ENCODE assay signal across 1 cellular context in the genomic region with DNA sequence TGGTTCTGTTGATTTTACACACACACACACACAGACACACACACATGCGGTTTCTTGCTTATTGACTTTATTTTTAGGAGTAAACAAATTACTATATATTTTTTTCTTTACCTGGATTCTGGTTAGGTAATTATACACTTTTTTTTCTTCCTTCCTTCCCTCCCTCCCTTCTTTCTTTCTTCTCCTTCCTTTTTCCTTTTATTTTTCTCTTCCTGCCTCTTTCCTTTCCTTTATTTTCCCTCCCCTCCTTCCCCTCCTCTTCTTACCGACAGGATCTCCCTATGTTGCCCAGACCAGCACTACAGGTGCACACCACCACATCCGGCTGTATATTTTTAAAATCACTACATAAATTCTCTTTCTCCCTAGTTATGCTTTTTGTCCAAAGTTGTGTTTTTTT.
TF ChIP-seq lines count a peak whose summit lies in the region.

No MANE protein-coding gene starts in this region.

TF ChIP-seq in HEK293, 187 proteins besides CTCF, POLR2A, EP300 and RAD21 (continued from another document):
- TF ChIP-seq, protein P1, sequence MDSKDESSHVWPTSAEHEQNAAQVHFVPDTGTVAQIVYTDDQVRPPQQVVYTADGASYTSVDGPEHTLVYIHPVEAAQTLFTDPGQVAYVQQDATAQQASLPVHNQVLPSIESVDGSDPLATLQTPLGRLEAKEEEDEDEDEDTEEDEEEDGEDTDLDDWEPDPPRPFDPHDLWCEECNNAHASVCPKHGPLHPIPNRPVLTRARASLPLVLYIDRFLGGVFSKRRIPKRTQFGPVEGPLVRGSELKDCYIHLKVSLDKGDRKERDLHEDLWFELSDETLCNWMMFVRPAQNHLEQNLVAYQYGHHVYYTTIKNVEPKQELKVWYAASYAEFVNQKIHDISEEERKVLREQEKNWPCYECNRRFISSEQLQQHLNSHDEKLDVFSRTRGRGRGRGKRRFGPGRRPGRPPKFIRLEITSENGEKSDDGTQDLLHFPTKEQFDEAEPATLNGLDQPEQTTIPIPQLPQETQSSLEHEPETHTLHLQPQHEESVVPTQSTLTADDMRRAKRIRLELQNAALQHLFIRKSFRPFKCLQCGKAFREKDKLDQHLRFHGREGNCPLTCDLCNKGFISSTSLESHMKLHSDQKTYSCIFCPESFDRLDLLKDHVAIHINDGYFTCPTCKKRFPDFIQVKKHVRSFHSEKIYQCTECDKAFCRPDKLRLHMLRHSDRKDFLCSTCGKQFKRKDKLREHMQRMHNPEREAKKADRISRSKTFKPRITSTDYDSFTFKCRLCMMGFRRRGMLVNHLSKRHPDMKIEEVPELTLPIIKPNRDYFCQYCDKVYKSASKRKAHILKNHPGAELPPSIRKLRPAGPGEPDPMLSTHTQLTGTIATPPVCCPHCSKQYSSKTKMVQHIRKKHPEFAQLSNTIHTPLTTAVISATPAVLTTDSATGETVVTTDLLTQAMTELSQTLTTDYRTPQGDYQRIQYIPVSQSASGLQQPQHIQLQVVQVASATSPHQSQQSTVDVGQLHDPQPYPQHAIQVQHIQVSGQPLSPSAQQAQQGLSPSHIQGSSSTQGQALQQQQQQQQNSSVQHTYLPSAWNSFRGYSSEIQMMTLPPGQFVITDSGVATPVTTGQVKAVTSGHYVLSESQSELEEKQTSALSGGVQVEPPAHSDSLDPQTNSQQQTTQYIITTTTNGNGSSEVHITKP (tag by site-specific recombination; IDR thresholded peaks at IDR 0.05): peak; percentile 34; the same call in 1 of the 2 replicates
- TF ChIP-seq ZNF138 (tag by site-specific recombination; IDR thresholded peaks at IDR 0.05; ENCODE audit: borderline replicate concordance): no peak
- TF ChIP-seq, protein P2, sequence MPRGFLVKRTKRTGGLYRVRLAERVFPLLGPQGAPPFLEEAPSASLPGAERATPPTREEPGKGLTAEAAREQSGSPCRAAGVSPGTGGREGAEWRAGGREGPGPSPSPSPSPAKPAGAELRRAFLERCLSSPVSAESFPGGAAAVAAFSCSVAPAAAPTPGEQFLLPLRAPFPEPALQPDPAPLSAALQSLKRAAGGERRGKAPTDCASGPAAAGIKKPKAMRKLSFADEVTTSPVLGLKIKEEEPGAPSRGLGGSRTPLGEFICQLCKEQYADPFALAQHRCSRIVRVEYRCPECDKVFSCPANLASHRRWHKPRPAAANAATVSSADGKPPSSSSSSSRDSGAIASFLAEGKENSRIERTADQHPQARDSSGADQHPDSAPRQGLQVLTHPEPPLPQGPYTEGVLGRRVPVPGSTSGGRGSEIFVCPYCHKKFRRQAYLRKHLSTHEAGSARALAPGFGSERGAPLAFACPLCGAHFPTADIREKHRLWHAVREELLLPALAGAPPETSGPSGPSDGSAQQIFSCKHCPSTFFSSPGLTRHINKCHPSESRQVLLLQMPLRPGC (tag by site-specific recombination; IDR thresholded peaks at IDR 0.05): no peak
